Comparison of ENCODE assay signal across 1 cellular context in genomic region chr16:70250748-70251650, GRCh38.
A peak's percentile ranks its signal among the peaks of the same experiment; 100 is the strongest.
TF ChIP-seq lines count a peak whose summit lies in the region.

No MANE protein-coding gene starts in this region.

TF ChIP-seq in HepG2, 621 proteins besides CTCF, POLR2A, EP300 and RAD21 (continued from another document and continues in another):
- TF ChIP-seq ZNF407 (CRISPR knock-in tag; IDR thresholded peaks at IDR 0.05; ENCODE audit: not compliant biosample characterization) (no peak), JARID2 (CRISPR knock-in tag; IDR thresholded peaks at IDR 0.05; ENCODE audit: insufficient replicate concordance) (no peak), SRSF1 (optimal IDR thresholded peaks at IDR 0.05; ENCODE audit: low read depth, low read length) (peak; percentile 56), HOMEZ (CRISPR knock-in tag; IDR thresholded peaks at IDR 0.05; ENCODE audit: low read depth) (no peak), HNRNPL (IDR thresholded peaks at IDR 0.05; ENCODE audit: low read depth, low read length) (0 out of 2 replicates have a peak, but pooled peaks have one; percentile 25), ZNF564 (CRISPR knock-in tag; IDR thresholded peaks at IDR 0.05) (no peak; the same call in 1 of the 2 replicates), ZNF672 (CRISPR knock-in tag; IDR thresholded peaks at IDR 0.05) (no peak), ATF1 (CRISPR knock-in tag; IDR thresholded peaks at IDR 0.05) (no peak), NCOR1 (IDR thresholded peaks at IDR 0.05; ENCODE audit: borderline replicate concordance, low read length) (no peak), KAT7 (CRISPR knock-in tag; IDR thresholded peaks at IDR 0.05; ENCODE audit: borderline replicate concordance) (no peak), NR3C1 (CRISPR knock-in tag; IDR thresholded peaks at IDR 0.05) (no peak), ZFP91 (CRISPR knock-in tag; IDR thresholded peaks at IDR 0.05; ENCODE audit: borderline replicate concordance) (peak; percentile 45), TARDBP (CRISPR knock-in tag; IDR thresholded peaks at IDR 0.05) (no peak), PRDM15 (CRISPR knock-in tag; IDR thresholded peaks at IDR 0.05) (peak; percentile 42; the same call in 1 of the 2 replicates), SRF (IDR thresholded peaks at IDR 0.05; ENCODE audit: low read depth, low read length) (no peak), ZMYM3 (CRISPR knock-in tag; IDR thresholded peaks at IDR 0.05) (no peak), NFKB2 (CRISPR knock-in tag; IDR thresholded peaks at IDR 0.05; ENCODE audit: borderline replicate concordance) (peak; percentile 39; the same call in 1 of the 2 replicates), ZNF766 (CRISPR knock-in tag; IDR thresholded peaks at IDR 0.05; ENCODE audit: borderline replicate concordance) (no peak), ZNF326 (CRISPR knock-in tag; IDR thresholded peaks at IDR 0.05; ENCODE audit: borderline replicate concordance) (no peak), ZNF142 (CRISPR knock-in tag; IDR thresholded peaks at IDR 0.05) (peak; percentile 14; the same call in 1 of the 2 replicates), ZNF576 (CRISPR knock-in tag; IDR thresholded peaks at IDR 0.05) (no peak; the same call in 1 of the 2 replicates), ARID5B (CRISPR knock-in tag; IDR thresholded peaks at IDR 0.05) (peak; percentile 40)
